1 cellular context compared by ENCODE assay signal in the genomic region with DNA sequence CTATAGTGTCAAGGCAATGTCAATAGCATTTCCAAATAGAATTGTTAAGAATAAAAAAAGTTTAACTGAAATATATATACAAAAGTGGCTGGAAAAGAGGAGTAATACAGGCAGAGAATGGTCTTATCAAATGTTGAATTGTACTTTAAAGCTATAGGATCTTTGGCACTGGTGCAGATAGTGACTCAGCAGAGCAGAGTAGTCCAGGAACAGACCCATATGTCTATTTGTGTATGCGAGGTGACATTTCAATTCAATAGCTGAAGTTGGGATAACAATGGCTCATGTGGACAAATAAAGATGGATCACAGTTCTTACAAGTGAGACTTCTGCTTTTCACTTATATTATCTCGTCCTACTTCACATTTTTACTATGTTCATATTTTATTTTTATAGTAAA.
A peak's percentile ranks its signal among the peaks of the same experiment; 100 is the strongest.
TF ChIP-seq lines count a peak whose summit lies in the region.

No MANE protein-coding gene starts in this region.

TF ChIP-seq in SK-N-SH, 30 proteins besides CTCF, POLR2A, EP300 and RAD21:
- TF ChIP-seq, protein P1, sequence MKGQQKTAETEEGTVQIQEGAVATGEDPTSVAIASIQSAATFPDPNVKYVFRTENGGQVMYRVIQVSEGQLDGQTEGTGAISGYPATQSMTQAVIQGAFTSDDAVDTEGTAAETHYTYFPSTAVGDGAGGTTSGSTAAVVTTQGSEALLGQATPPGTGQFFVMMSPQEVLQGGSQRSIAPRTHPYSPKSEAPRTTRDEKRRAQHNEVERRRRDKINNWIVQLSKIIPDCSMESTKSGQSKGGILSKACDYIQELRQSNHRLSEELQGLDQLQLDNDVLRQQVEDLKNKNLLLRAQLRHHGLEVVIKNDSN (IDR thresholded peaks at IDR 0.05; ENCODE audit: borderline replicate concordance, low read depth) = no peak
- TF ChIP-seq, protein P2, sequence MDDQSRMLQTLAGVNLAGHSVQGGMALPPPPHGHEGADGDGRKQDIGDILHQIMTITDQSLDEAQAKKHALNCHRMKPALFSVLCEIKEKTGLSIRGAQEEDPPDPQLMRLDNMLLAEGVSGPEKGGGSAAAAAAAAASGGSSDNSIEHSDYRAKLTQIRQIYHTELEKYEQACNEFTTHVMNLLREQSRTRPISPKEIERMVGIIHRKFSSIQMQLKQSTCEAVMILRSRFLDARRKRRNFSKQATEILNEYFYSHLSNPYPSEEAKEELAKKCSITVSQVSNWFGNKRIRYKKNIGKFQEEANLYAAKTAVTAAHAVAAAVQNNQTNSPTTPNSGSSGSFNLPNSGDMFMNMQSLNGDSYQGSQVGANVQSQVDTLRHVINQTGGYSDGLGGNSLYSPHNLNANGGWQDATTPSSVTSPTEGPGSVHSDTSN (IDR thresholded peaks at IDR 0.05) = peak; percentile 30; the same call in 1 of the 2 replicates
- TF ChIP-seq GATA2 (CRISPR knock-in tag; IDR thresholded peaks at IDR 0.05) (no peak), ELF1 (IDR thresholded peaks at IDR 0.05) (no peak), RFX5 (IDR thresholded peaks at IDR 0.05; ENCODE audit: low read length) (no peak), TEAD4 (IDR thresholded peaks at IDR 0.05; ENCODE audit: borderline replicate concordance, insufficient read depth) (no peak), SMC3 (IDR thresholded peaks at IDR 0.05; ENCODE audit: low read depth, low read length) (no peak), RCOR1 (IDR thresholded peaks at IDR 0.05; ENCODE audit: low read length) (no peak), GABPA (IDR thresholded peaks at IDR 0.05; ENCODE audit: low read depth) (no peak), YY1 (IDR thresholded peaks at IDR 0.05; ENCODE audit: low read depth) (no peak), JUND (IDR thresholded peaks at IDR 0.05) (0 out of 2 replicates have a peak, but pooled peaks have one; percentile 14), NRF1 (IDR thresholded peaks at IDR 0.05; ENCODE audit: low read depth, low read length) (no peak), EZH2phosphoT487 (IDR thresholded peaks at IDR 0.05; ENCODE audit: borderline replicate concordance, low read depth) (no peak), SIN3A (IDR thresholded peaks at IDR 0.05; ENCODE audit: borderline replicate concordance, low read depth, low read length) (no peak), TAF1 (IDR thresholded peaks at IDR 0.05; ENCODE audit: borderline replicate concordance, low read depth, low read length) (no peak), TCF12 (IDR thresholded peaks at IDR 0.05) (peak; percentile 28; the same call in 1 of the 2 replicates), POLR2AphosphoS5 (IDR thresholded peaks at IDR 0.05; ENCODE audit: low read depth, low read length) (no peak), CHD2 (IDR thresholded peaks at IDR 0.05; ENCODE audit: low read length, partially characterized antibody) (no peak), MXI1 (IDR thresholded peaks at IDR 0.05; ENCODE audit: low read depth, low read length) (no peak), NFIC (IDR thresholded peaks at IDR 0.05; ENCODE audit: borderline replicate concordance) (peak; percentile 51; the same call in 1 of the 2 replicates), FOSL2 (IDR thresholded peaks at IDR 0.05; ENCODE audit: borderline replicate concordance, low read depth) (peak; percentile 24; the same call in 1 of the 2 replicates), RXRA (IDR thresholded peaks at IDR 0.05; ENCODE audit: borderline replicate concordance, low read depth) (no peak), FOXM1 (IDR thresholded peaks at IDR 0.05; ENCODE audit: low read depth) (no peak)
- TF ChIP-seq, protein P3, sequence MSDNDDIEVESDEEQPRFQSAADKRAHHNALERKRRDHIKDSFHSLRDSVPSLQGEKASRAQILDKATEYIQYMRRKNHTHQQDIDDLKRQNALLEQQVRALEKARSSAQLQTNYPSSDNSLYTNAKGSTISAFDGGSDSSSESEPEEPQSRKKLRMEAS (IDR thresholded peaks at IDR 0.05; ENCODE audit: low read depth) = no peak
- TF ChIP-seq, protein P4, sequence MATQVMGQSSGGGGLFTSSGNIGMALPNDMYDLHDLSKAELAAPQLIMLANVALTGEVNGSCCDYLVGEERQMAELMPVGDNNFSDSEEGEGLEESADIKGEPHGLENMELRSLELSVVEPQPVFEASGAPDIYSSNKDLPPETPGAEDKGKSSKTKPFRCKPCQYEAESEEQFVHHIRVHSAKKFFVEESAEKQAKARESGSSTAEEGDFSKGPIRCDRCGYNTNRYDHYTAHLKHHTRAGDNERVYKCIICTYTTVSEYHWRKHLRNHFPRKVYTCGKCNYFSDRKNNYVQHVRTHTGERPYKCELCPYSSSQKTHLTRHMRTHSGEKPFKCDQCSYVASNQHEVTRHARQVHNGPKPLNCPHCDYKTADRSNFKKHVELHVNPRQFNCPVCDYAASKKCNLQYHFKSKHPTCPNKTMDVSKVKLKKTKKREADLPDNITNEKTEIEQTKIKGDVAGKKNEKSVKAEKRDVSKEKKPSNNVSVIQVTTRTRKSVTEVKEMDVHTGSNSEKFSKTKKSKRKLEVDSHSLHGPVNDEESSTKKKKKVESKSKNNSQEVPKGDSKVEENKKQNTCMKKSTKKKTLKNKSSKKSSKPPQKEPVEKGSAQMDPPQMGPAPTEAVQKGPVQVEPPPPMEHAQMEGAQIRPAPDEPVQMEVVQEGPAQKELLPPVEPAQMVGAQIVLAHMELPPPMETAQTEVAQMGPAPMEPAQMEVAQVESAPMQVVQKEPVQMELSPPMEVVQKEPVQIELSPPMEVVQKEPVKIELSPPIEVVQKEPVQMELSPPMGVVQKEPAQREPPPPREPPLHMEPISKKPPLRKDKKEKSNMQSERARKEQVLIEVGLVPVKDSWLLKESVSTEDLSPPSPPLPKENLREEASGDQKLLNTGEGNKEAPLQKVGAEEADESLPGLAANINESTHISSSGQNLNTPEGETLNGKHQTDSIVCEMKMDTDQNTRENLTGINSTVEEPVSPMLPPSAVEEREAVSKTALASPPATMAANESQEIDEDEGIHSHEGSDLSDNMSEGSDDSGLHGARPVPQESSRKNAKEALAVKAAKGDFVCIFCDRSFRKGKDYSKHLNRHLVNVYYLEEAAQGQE (IDR thresholded peaks at IDR 0.05; ENCODE audit: low read depth, low read length) = no peak
